23 cellular contexts compared by ENCODE assay signal in genomic region chr1:29395724-29396437, GRCh38.
"Had no signal": no experiment of that assay in that cellular context is flagged by ENCODE, and none has a peak within 500 bp of the region (broad histone marks: within the 10 kb centered on the region; RNA-seq: fewer than 3 reads in every experiment).

No MANE protein-coding gene starts in this region.

- H3K27ac ChIP-seq: left lung, neutrophil, transverse colon had no signal

- H3K9me3 Mint-ChIP-seq: activated T-helper 17 cell treated with anti-CD3 and anti-CD28 coated beads, Interleukin-2, amount 50 U/mL, for 72 hours had no signal

- H3K36me3 Mint-ChIP-seq: naive thymus-derived CD4-positive, alpha-beta T cell; WTC11 had no signal

- DNase-seq: activated CD4-positive, alpha-beta T cell treated with anti-CD3 and anti-CD28 coated beads for 48 hours; activated CD8-positive, alpha-beta T cell treated with anti-CD3 and anti-CD28 coated beads, Interleukin-2, amount 10 ng/mL, durations not matched to agents 7 days and 5 days; activated naive CD4-positive, alpha-beta T cell treated with Interleukin-2 at 50 U/mL for 16 hours; activated T-cell treated with anti-CD3 and anti-CD28 coated beads for 4 hours; aorta; cerebellar nuclear complex; effector memory CD8-positive, alpha-beta T cell; left lung; mammary epithelial cell; mucosa of descending colon; naive thymus-derived CD4-positive, alpha-beta T cell; stimulated activated CD4-positive, alpha-beta T cell treated with anti-CD3 and anti-CD28 coated beads, Interleukin-4, amount 100 ng/mL, for 4 hours; stimulated activated CD8-positive, alpha-beta memory T cell treated with anti-CD3 and anti-CD28 coated beads, Interleukin-4, amount 100 ng/mL, for 48 hours; stimulated activated naive CD4-positive, alpha-beta T cell treated with Interleukin-2 at 50 U/mL for 16 hours; T-helper 2 cell; transverse colon had no signal

- H3K4me1 ChIP-seq: left lung, transverse colon had no signal

- H3K4me1 Mint-ChIP-seq: activated T-helper 17 cell treated with anti-CD3 and anti-CD28 coated beads, Interleukin-2, amount 50 U/mL, for 72 hours; naive thymus-derived CD4-positive, alpha-beta T cell had no signal

- FAIRE-seq: keratinocyte, TTC549 had no signal

- H3K4me3 ChIP-seq: left lung, mucosa of descending colon, smooth muscle cell, transverse colon had no signal

- H3K4me3 Mint-ChIP-seq: activated CD8-positive, alpha-beta T cell treated with anti-CD3 and anti-CD28 coated beads, Interleukin-2, amount 10 ng/mL, durations not matched to agents 7 days and 5 days; activated T-helper 17 cell treated with anti-CD3 and anti-CD28 coated beads, Interleukin-2, amount 50 U/mL, for 72 hours; dendritic cell treated with granulocyte-macrophage colony-stimulating factor and Interleukin-4, amounts not matched to agents 40 ng/mL and 50 ng/mL, for 4 days; effector memory CD8-positive, alpha-beta T cell; naive thymus-derived CD4-positive, alpha-beta T cell; WTC11 had no signal

- H3K36me3 ChIP-seq: left lung, neutrophil, transverse colon had no signal

- H3K9me3 ChIP-seq: neutrophil, transverse colon had no signal

- ATAC-seq: activated CD8-positive, alpha-beta T cell treated with anti-CD3 and anti-CD28 coated beads, Interleukin-2, amount 10 ng/mL, durations not matched to agents 7 days and 5 days; activated T-helper 17 cell treated with anti-CD3 and anti-CD28 coated beads, Interleukin-2, amount 50 U/mL, for 72 hours; effector memory CD8-positive, alpha-beta T cell; left lung; mucosa of descending colon; naive thymus-derived CD4-positive, alpha-beta T cell had no signal

- H3K27ac Mint-ChIP-seq: activated CD8-positive, alpha-beta T cell treated with anti-CD3 and anti-CD28 coated beads, Interleukin-2, amount 10 ng/mL, durations not matched to agents 7 days and 5 days; activated T-helper 17 cell treated with anti-CD3 and anti-CD28 coated beads, Interleukin-2, amount 50 U/mL, for 72 hours; dendritic cell treated with granulocyte-macrophage colony-stimulating factor and Interleukin-4, amounts not matched to agents 40 ng/mL and 50 ng/mL, for 4 days; effector memory CD8-positive, alpha-beta T cell; naive thymus-derived CD4-positive, alpha-beta T cell; WTC11 had no signal
